Comparison of ENCODE assay signal across 8 cellular contexts in genomic region chr15:84735480-84736061, GRCh38. TPM values are rescaled to one million over a fixed set of nuclear protein-coding genes. Genes with fewer than 3 reads are reported as not detected.
DNase-seq lines count a peak whose midpoint lies in the region; ATAC-seq and TF ChIP-seq lines count a peak whose summit lies in the region.
"Not testable (repeated sequence)": the region's sequence is repeated elsewhere in the genome, so short reads cannot be mapped to it uniquely, and the experiment has no call there.

No MANE protein-coding gene starts in this region.

- H3K4me1 ChIP-seq in DOHH2 (ENCODE audit: control insufficient read depth, low read length) (peaks cover 31% of the 10 kb centered on the region), left lung (peaks cover 5 to 46% of the 10 kb centered on the region in 2 donors)

- DNase-seq in Kasumi-1 (lab: John Stamatoyannopoulos, UW) = peak; percentile 49 to 51
- DNase-seq in activated CD4-positive, alpha-beta T cell treated with anti-CD3 and anti-CD28 coated beads, Interleukin-2, amount 50 U/mL, for 24 hours (ENCODE audit: low read depth in 1 of 2, low spot score in 1 of 2) = peak; percentile 6
- DNase-seq in choroid plexus epithelial cell (ENCODE audit: low read depth) = peak; percentile 33
- DNase-seq in left lung = not testable (repeated sequence)
- peak; percentile 66 for DNase-seq in stimulated activated CD4-positive, alpha-beta T cell treated with anti-CD3 and anti-CD28 coated beads, Interleukin-1b, Interleukin-23, amount 100 ng/mL, for 48 hours

- not testable (repeated sequence) for TF ChIP-seq CTCF in DOHH2 (IDR thresholded peaks at IDR 0.05; ENCODE audit: low read depth, low read length, poor library complexity, severe bottlenecking); choroid plexus epithelial cell (conservative IDR thresholded peaks at IDR 0.05; ENCODE audit: low read depth, low read length); left lung (IDR thresholded peaks at IDR 0.05)

- ATAC-seq in GM21360 (IDR thresholded peaks at IDR 0.05; ENCODE audit: unreplicated experiment) (peak; percentile 34), HG02973 (IDR thresholded peaks at IDR 0.05; ENCODE audit: unreplicated experiment) (peak; percentile 52), left lung (peak; percentile 39)

- H3K27ac ChIP-seq in DOHH2 (ENCODE audit: low read depth, low read length) (peak overlapping the region; percentile 63), left lung (peak overlapping the region; percentile 51 to 91)

- not testable (repeated sequence) for H4K20me1 ChIP-seq in DOHH2 (ENCODE audit: control insufficient read depth, insufficient read depth, low read depth, low read length)

- intact Hi-C loops in left lung (cut with DNase I) = not testable (repeated sequence)

- H3K36me3 ChIP-seq in DOHH2 (ENCODE audit: control insufficient read depth, low read length); left lung: not testable (repeated sequence)

- H3F3A ChIP-seq in DOHH2 (ENCODE audit: control insufficient read depth, insufficient read depth) = peaks cover 17% of the 10 kb centered on the region

- peak overlapping the region; percentile 77 for H3K4me2 ChIP-seq in DOHH2 (ENCODE audit: low read length)

- not testable (repeated sequence) for H3K27me3 ChIP-seq in DOHH2 (ENCODE audit: control insufficient read depth, low read length); left lung

- H3K79me2 ChIP-seq in DOHH2 (ENCODE audit: control insufficient read depth, low read length) = not testable (repeated sequence)

- H3K9me3 ChIP-seq in DOHH2 (ENCODE audit: control insufficient read depth, insufficient read depth, low read length); left lung: not testable (repeated sequence)

- H3K9me2 ChIP-seq in DOHH2 (replicated peaks; ENCODE audit: control insufficient read depth, low read length) = not testable (repeated sequence)

- H3K4me3 ChIP-seq in DOHH2 (ENCODE audit: low read length) (peak overlapping the region; percentile 59), choroid plexus epithelial cell (ENCODE audit: low read depth, low read length) (peak overlapping the region; percentile 32), left lung (peak overlapping the region in 1 of 2 donors; percentile 25)

RNA-seq across cellular contexts. Expression of gene ZNF592, which starts 12.8 kb away (rescaled TPM):
- 10 to 100 TPM; 24.4 to 31.9 TPM for total RNA-seq in left lung

RNA-seq across cellular contexts. Expression of gene SEC11A, which starts 19.6 kb away (rescaled TPM):
- 100 to 1,000 TPM; 159 to 160 TPM for total RNA-seq in left lung
